ENCODE assay signal across 23 cellular contexts in the genomic region with DNA sequence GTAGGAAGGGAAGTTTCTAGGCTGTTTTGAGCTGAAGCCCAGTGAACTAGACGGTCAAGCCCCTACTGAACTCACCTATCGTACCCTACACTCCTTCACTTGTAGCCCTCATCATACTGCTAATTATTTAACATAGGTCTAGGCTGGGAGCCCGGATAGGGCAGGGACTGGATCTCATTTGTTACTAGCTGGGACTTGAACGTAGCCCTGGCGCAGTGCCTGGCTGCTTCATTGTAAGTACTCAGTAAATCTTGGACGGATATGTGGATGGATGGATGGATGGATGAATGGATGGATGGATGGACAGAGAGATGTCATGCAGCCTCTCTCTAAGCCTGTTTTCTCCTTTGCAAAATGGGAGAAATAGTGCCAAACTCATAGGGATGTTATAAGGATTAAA.
"Had no signal": no experiment of that assay in that cellular context is flagged by ENCODE, and none has a peak within 500 bp of the region (broad histone marks: within the 10 kb centered on the region; RNA-seq: fewer than 3 reads in every experiment).

No MANE protein-coding gene starts in this region.

- ATAC-seq: K562 had no signal

- H3K9ac ChIP-seq: KMS-11 had no signal

- H3K36me3 ChIP-seq: SJSA1 had no signal

- H3K36me3 Mint-ChIP-seq: IgD-negative memory B cell had no signal

- H3K4me1 Mint-ChIP-seq: IgD-negative memory B cell had no signal

- DNase-seq: Kasumi-1, MV-4-11, NCI-H1048, NCI-H1105, NCI-H1417, NCI-H1436 treated with DMSO at 0.1 percent for 48 hours, NCI-H1694, NCI-H187 treated with DMSO at 0.1 percent for 48 hours, NCI-H2029 treated with DMSO at 0.1 percent for 48 hours, NCI-H2171 treated with DMSO at 0.1 percent for 48 hours, NCI-H345, NCI-H510A, NCI-H526, NCI-H82, Right ventricle myocardium superior, RPMI8226, SIG-M5 had no signal

- H3K27ac ChIP-seq: KMS-11, SJSA1, SK-N-MC had no signal

- H3K27ac Mint-ChIP-seq: IgD-negative memory B cell had no signal

- FAIRE-seq: RCC 7860 had no signal

- H3K9me3 ChIP-seq: SJSA1 had no signal

- H3K4me3 Mint-ChIP-seq: IgD-negative memory B cell had no signal

- H3K4me3 ChIP-seq: K562, SJSA1, SK-N-MC had no signal

- H3K4me2 ChIP-seq: KMS-11 had no signal

- H3K4me1 ChIP-seq: SJSA1 had no signal

- H3K27me3 ChIP-seq: SJSA1 had no signal
